16 cellular contexts compared by ENCODE assay signal in genomic region chr15:51171578-51171932, GRCh38.
DNase-seq lines count a peak whose midpoint lies in the region; ATAC-seq and TF ChIP-seq lines count a peak whose summit lies in the region.
"Had no signal": no experiment of that assay in that cellular context is flagged by ENCODE, and none has a peak within 500 bp of the region (broad histone marks: within the 10 kb centered on the region; RNA-seq: fewer than 3 reads in every experiment).

No MANE protein-coding gene starts in this region.

- H3K79me2 ChIP-seq in osteoblast (ENCODE audit: insufficient read depth, low read length) = no peaks in the 10 kb centered on the region

- H3K4me1 ChIP-seq in osteoblast (ENCODE audit: insufficient read depth, low read length) = peaks cover 14% of the 10 kb centered on the region
- H3K4me1 ChIP-seq in effector memory CD4-positive, alpha-beta T cell (ENCODE audit: control insufficient read depth, insufficient read depth, low read length, poor library complexity, severe bottlenecking) = no peaks in the 10 kb centered on the region

- no peaks in the 10 kb centered on the region for H3K9me3 ChIP-seq in osteoblast (ENCODE audit: low read depth, low read length)
- no peaks in the 10 kb centered on the region for H3K9me3 ChIP-seq in effector memory CD4-positive, alpha-beta T cell (ENCODE audit: control insufficient read depth, low read length)

- H3K4me3 ChIP-seq in osteoblast (ENCODE audit: insufficient read depth, low read length) = no peak overlapping the region
- no peak overlapping the region for H3K4me3 ChIP-seq in effector memory CD4-positive, alpha-beta T cell (ENCODE audit: insufficient read depth, low read depth, low read length, poor library complexity, severe bottlenecking)
- H3K4me3 ChIP-seq: BLaER1 had no signal

- DNase-seq in Right ventricle myocardium inferior (ENCODE audit: missing footprints) = no peak
- no peak for DNase-seq in cardiac septum (ENCODE audit: low spot score)
- no peak for DNase-seq in left cardiac atrium
- no peak for DNase-seq in osteoblast (ENCODE audit: insufficient read length, low spot score, missing footprints)
- no peak for DNase-seq in cerebellum (ENCODE audit: low spot score)
- DNase-seq in effector memory CD4-positive, alpha-beta T cell = no peak
- DNase-seq: DMS 273 treated with DMSO at 0.1 percent for 48 hours, Kasumi-1, NCI-H1417, NCI-H2029, NCI-H524 had no signal

- peak overlapping the region; percentile 21 for H3K27ac ChIP-seq in osteoblast (ENCODE audit: low read depth, low read length)
- H3K27ac ChIP-seq in effector memory CD4-positive, alpha-beta T cell (ENCODE audit: insufficient read depth, low read length, poor library complexity, severe bottlenecking) = no peak overlapping the region
- H3K27ac ChIP-seq: 22Rv1, BLaER1 had no signal

- H3K4me2 ChIP-seq in osteoblast (ENCODE audit: insufficient read depth, low read length) = peak overlapping the region; percentile 74

- H2AFZ ChIP-seq in osteoblast (ENCODE audit: low read length) = peak overlapping the region; percentile 70

- ATAC-seq in Right ventricle myocardium inferior (peak; percentile 46), left cardiac atrium (peak; percentile 29 to 38), GM18502 (IDR thresholded peaks at IDR 0.05; ENCODE audit: poor library complexity, unreplicated experiment) (no peak), GM18909 (IDR thresholded peaks at IDR 0.05; ENCODE audit: poor library complexity, unreplicated experiment) (no peak)
- ATAC-seq: HCT116 had no signal

- intact Hi-C loops in Right ventricle myocardium inferior (cut with DNase I) (no loop called here), cardiac septum (cut with DNase I) (loop anchor here (2.0 kb wide), 1 partner anchor 19 kb away; no protein-coding TSS in a partner anchor), left cardiac atrium (cut with DNase I) (no loop called here)

- no peak for TF ChIP-seq CTCF in osteoblast (IDR thresholded peaks at IDR 0.05; ENCODE audit: extremely low read depth, low read depth, low read length)

- H3K36me3 ChIP-seq in osteoblast (ENCODE audit: insufficient read depth, low read length) = no peaks in the 10 kb centered on the region
- no peaks in the 10 kb centered on the region for H3K36me3 ChIP-seq in effector memory CD4-positive, alpha-beta T cell (ENCODE audit: control insufficient read depth, insufficient read depth, low read length)
- H3K36me3 ChIP-seq: BLaER1 had no signal

- H3K27me3 ChIP-seq in osteoblast (ENCODE audit: insufficient read depth, low read length) = no peaks in the 10 kb centered on the region
- peaks cover 4% of the 10 kb centered on the region for H3K27me3 ChIP-seq in effector memory CD4-positive, alpha-beta T cell (replicated peaks; ENCODE audit: control insufficient read depth, insufficient read depth, low read length, poor library complexity, severe bottlenecking)
- H3K27me3 ChIP-seq: BLaER1 had no signal

- no peaks in the 10 kb centered on the region for H4K20me1 ChIP-seq in osteoblast (ENCODE audit: insufficient read depth, low read length)
- H4K20me1 ChIP-seq: BLaER1 had no signal

Comparison
In these comparisons a context has a peak if more than half of its experiments do, and no peak if none do; other contexts are left out.
1. ATAC-seq: peak in Right ventricle myocardium inferior (single experiment) and left cardiac atrium (2 of 2); none in GM18502 (single experiment) and GM18909 (single experiment).